Comparison of ENCODE assay signal across 8 cellular contexts in genomic region chr19:12997225-12997966, GRCh38. TPM values are rescaled to one million over a fixed set of nuclear protein-coding genes. Genes with fewer than 3 reads are reported as not detected.
DNase-seq lines count a peak whose midpoint lies in the region; ATAC-seq, FAIRE-seq and TF ChIP-seq lines count a peak whose summit lies in the region.
"Had no signal": no experiment of that assay in that cellular context is flagged by ENCODE, and none has a peak within 500 bp of the region (broad histone marks: within the 10 kb centered on the region; RNA-seq: fewer than 3 reads in every experiment).

No MANE protein-coding gene starts in this region.

- no peaks in the 10 kb centered on the region for H3K27me3 ChIP-seq in keratinocyte (ENCODE audit: control insufficient read depth, extremely low read depth, insufficient read depth, low read length)
- no peaks in the 10 kb centered on the region for H3K27me3 ChIP-seq in subcutaneous abdominal adipose tissue (ENCODE audit: control insufficient read depth in 5 of 5, insufficient read depth in 4 of 5, low read length in 5 of 5)

- no peaks in the 10 kb centered on the region for H3K36me3 Mint-ChIP-seq in activated naive CD8-positive, alpha-beta T cell treated with anti-CD3 and anti-CD28 coated beads for 36 hours

- H3K4me1 ChIP-seq in HEK293 (ENCODE audit: control insufficient read depth, insufficient read depth, low read length) = no peaks in the 10 kb centered on the region
- H3K4me1 ChIP-seq in keratinocyte (ENCODE audit: control insufficient read depth, extremely low read depth, insufficient read depth, low read length) = peaks cover 51% of the 10 kb centered on the region
- peaks cover 17 to 64% (median 50%) of the 10 kb centered on the region in 5 donors for H3K4me1 ChIP-seq in subcutaneous abdominal adipose tissue (ENCODE audit: control insufficient read depth in 5 of 5, insufficient read depth in 5 of 5, low read length in 5 of 5)

- H3K4me2 ChIP-seq in keratinocyte (ENCODE audit: control insufficient read depth, extremely low read depth, insufficient read depth, low read depth, low read length) = peak overlapping the region; percentile 96

- H3K9me3 ChIP-seq in HEK293 (ENCODE audit: control insufficient read depth, insufficient read depth, low read depth, low read length) (no peaks in the 10 kb centered on the region), keratinocyte (ENCODE audit: control insufficient read depth, low read depth, low read length) (no peaks in the 10 kb centered on the region), subcutaneous abdominal adipose tissue (ENCODE audit: control insufficient read depth in 5 of 5, low read length in 5 of 5) (no peaks in the 10 kb centered on the region)

- peaks cover 61% of the 10 kb centered on the region for H3K79me2 ChIP-seq in keratinocyte (ENCODE audit: control insufficient read depth, insufficient read depth, low read length)

- ATAC-seq in HG03135 (IDR thresholded peaks at IDR 0.05; ENCODE audit: unreplicated experiment) = no peak

- TF ChIP-seq CTCF in HEK293 (tag by site-specific recombination; IDR thresholded peaks at IDR 0.05) (no peak), keratinocyte (optimal IDR thresholded peaks at IDR 0.05 in 1 of 3, IDR thresholded peaks at IDR 0.05 in 1 of 3, conservative IDR thresholded peaks at IDR 0.05 in 1 of 3; ENCODE audit: extremely low read depth in 1 of 3, insufficient read depth in 2 of 3, low read length in 3 of 3) (no peak)

- H3K4me3 Mint-ChIP-seq in activated naive CD8-positive, alpha-beta T cell treated with anti-CD3 and anti-CD28 coated beads for 36 hours = peak overlapping the region; percentile 26

- H3K27ac ChIP-seq in HEK293 (ENCODE audit: extremely low read depth, low read depth, low read length) (no peak overlapping the region), keratinocyte (ENCODE audit: control insufficient read depth, insufficient read depth, low read length) (peak overlapping the region; percentile 73), subcutaneous abdominal adipose tissue (ENCODE audit: low read depth, low read length) (peak overlapping the region; percentile 90)

- H3K4me3 ChIP-seq in HEK293 (ENCODE audit: low read depth, low read length) (no peak overlapping the region), keratinocyte (ENCODE audit: control insufficient read depth in 2 of 3, extremely low read depth in 1 of 3, insufficient read depth in 2 of 3, low read depth in 1 of 3, low read length in 3 of 3) (peak overlapping the region; percentile 74 to 80 (median 76)), subcutaneous abdominal adipose tissue (ENCODE audit: low read depth in 1 of 5, low read length in 5 of 5) (peak overlapping the region; percentile 72 to 94 (median 87))

- no peaks in the 10 kb centered on the region for H4K20me1 ChIP-seq in keratinocyte (ENCODE audit: control insufficient read depth, extremely low read depth, insufficient read depth, low read length)

- no peak overlapping the region for H3K27ac Mint-ChIP-seq in activated naive CD8-positive, alpha-beta T cell treated with anti-CD3 and anti-CD28 coated beads for 36 hours

- no peaks in the 10 kb centered on the region for H3K9me1 ChIP-seq in keratinocyte (ENCODE audit: control insufficient read depth, extremely low read depth, insufficient read depth, low read length)

- dilution Hi-C loops in keratinocyte (cut with MboI; ENCODE audit: extremely low pct_ligation_motif_present, low sequenced_read_pairs) = no loop called here

- H3K36me3 ChIP-seq in HEK293 (ENCODE audit: control insufficient read depth in 2 of 2, insufficient read depth in 1 of 2, low read length in 2 of 2) (peaks cover 0 to 6% of the 10 kb centered on the region in 2 experiments; a peak in 1 of 3 replicates), keratinocyte (ENCODE audit: control insufficient read depth in 2 of 2, extremely low read depth in 1 of 2, insufficient read depth in 2 of 2, low read length in 2 of 2) (peaks cover 0 to 9% of the 10 kb centered on the region in 2 experiments), subcutaneous abdominal adipose tissue (ENCODE audit: control insufficient read depth in 5 of 5, insufficient read depth in 5 of 5, low read length in 5 of 5) (peaks cover 0 to 9% (median 5%) of the 10 kb centered on the region in 5 donors)

- no peak overlapping the region for H2AFZ ChIP-seq in keratinocyte (ENCODE audit: control insufficient read depth, low read length)

- peaks cover 7% of the 10 kb centered on the region for H3K4me1 Mint-ChIP-seq in activated naive CD8-positive, alpha-beta T cell treated with anti-CD3 and anti-CD28 coated beads for 36 hours

- FAIRE-seq in keratinocyte (lab: Jason Lieb, UNC) = no peak

- H3K9ac ChIP-seq in keratinocyte (ENCODE audit: control insufficient read depth, extremely low read depth, insufficient read depth, low read length) (peak overlapping the region; percentile 89), subcutaneous abdominal adipose tissue (ENCODE audit: low read length in 5 of 5) (peak overlapping the region; percentile 8 to 88 (median 56))

- CTCF ChIA-PET in HEK293 (lab: Yijun Ruan, JAX) = interaction anchor here (2.5 kb wide), 1 partner anchor 64 kb away, joined by 11 read pairs; no protein-coding TSS in a partner anchor

- POLR2A ChIA-PET in HEK293 (lab: Yijun Ruan, JAX) = no interaction called here

- H3K9me3 Mint-ChIP-seq in activated naive CD8-positive, alpha-beta T cell treated with anti-CD3 and anti-CD28 coated beads for 36 hours = no peaks in the 10 kb centered on the region

- H3K27me3 Mint-ChIP-seq in activated naive CD8-positive, alpha-beta T cell treated with anti-CD3 and anti-CD28 coated beads for 36 hours = no peaks in the 10 kb centered on the region

- DNase-seq in activated naive CD8-positive, alpha-beta T cell treated with anti-CD3 and anti-CD28 coated beads for 36 hours = no peak
- DNase-seq in keratinocyte (ENCODE audit: low read depth, low spot score) = no peak
- DNase-seq in DMS114 treated with DMSO at 0.1 percent for 48 hours (lab: John Stamatoyannopoulos, UW; ENCODE audit: unreplicated experiment) = no peak
- no peak for DNase-seq in NCI-H1417 (lab: John Stamatoyannopoulos, UW)
- DNase-seq: NCI-H1694 had no signal

TF ChIP-seq in HEK293, 187 proteins besides CTCF, POLR2A, EP300 and RAD21 (continues in another document):
- TF ChIP-seq ZNF701 (tag by site-specific recombination; IDR thresholded peaks at IDR 0.05) = no peak

RNA-seq across cellular contexts. Expression of gene NFIX, which starts 2.1 kb away (rescaled TPM):
- 1 to 10 TPM; 6.3 to 8.7 TPM for total RNA-seq in activated naive CD8-positive, alpha-beta T cell treated with anti-CD3 and anti-CD28 coated beads for 36 hours
- polyA plus RNA-seq in keratinocyte = 3.1 to 21.4 TPM (median 5.2 TPM) in 3 replicates
- polyA plus RNA-seq in keratinocyte (2011; ENCODE audit: low read depth) = 13.1 TPM
- 8.8 and 19.1 TPM in 2 replicates for polyA plus RNA-seq in keratinocyte (2011; cell fraction: cytosol; rRNA removed)
- polyA plus RNA-seq in keratinocyte (2011; cell fraction: nucleus; rRNA removed) = 16.8 and 22.7 TPM in 2 replicates
- polyA plus RNA-seq in keratinocyte (2012; ENCODE audit: low replicate concordance) = 11.9 and 50.9 TPM in 2 replicates
- 8.7 to 101 TPM (median 9.2 TPM) in 3 replicates for polyA minus RNA-seq in keratinocyte
- polyA minus RNA-seq in keratinocyte (2011; cell fraction: cytosol; rRNA and poly(A)+ RNA removed) = 22.1 TPM
- polyA minus RNA-seq in keratinocyte (2011; cell fraction: nucleus; rRNA and poly(A)+ RNA removed) = 9.8 and 16.2 TPM in 2 replicates

RNA-seq across cellular contexts. Expression of gene DAND5, which starts 28.0 kb away (rescaled TPM):
- not detected for total RNA-seq in activated naive CD8-positive, alpha-beta T cell treated with anti-CD3 and anti-CD28 coated beads for 36 hours
- polyA plus RNA-seq in keratinocyte = 0.09 TPM in 1 of 3 replicates, not detected in the others
- not detected for polyA plus RNA-seq in keratinocyte (2011; ENCODE audit: low read depth)
- not detected in 2 replicates for polyA plus RNA-seq in keratinocyte (2011; cell fraction: cytosol; rRNA removed)
- polyA plus RNA-seq in keratinocyte (2011; cell fraction: nucleus; rRNA removed) = 0.06 and 0.08 TPM in 2 replicates
- 0.06 TPM in 1 of 2 replicates, not detected in the other for polyA plus RNA-seq in keratinocyte (2012; ENCODE audit: low replicate concordance)
- polyA minus RNA-seq in keratinocyte = not detected in 3 replicates
- polyA minus RNA-seq in keratinocyte (2011; cell fraction: cytosol; rRNA and poly(A)+ RNA removed) = not detected
- not detected in 2 replicates for polyA minus RNA-seq in keratinocyte (2011; cell fraction: nucleus; rRNA and poly(A)+ RNA removed)

RNA-seq across cellular contexts. Expression of gene GADD45GIP1, which starts 40.4 kb away (rescaled TPM):
- total RNA-seq in activated naive CD8-positive, alpha-beta T cell treated with anti-CD3 and anti-CD28 coated beads for 36 hours = 10 to 100 TPM; 37.1 to 37.8 TPM
- 27.8 to 38.4 TPM (median 35.5 TPM) in 3 replicates for polyA plus RNA-seq in keratinocyte
- polyA plus RNA-seq in keratinocyte (2011; ENCODE audit: low read depth) = 22.7 TPM
- 10.8 and 29.0 TPM in 2 replicates for polyA plus RNA-seq in keratinocyte (2011; cell fraction: cytosol; rRNA removed)
- 9.8 and 10.6 TPM in 2 replicates for polyA plus RNA-seq in keratinocyte (2011; cell fraction: nucleus; rRNA removed)
- polyA plus RNA-seq in keratinocyte (2012; ENCODE audit: low replicate concordance) = 18.1 and 56.9 TPM in 2 replicates
- polyA minus RNA-seq in keratinocyte = 4.4 to 9.0 TPM (median 4.6 TPM) in 3 replicates
- polyA minus RNA-seq in keratinocyte (2011; cell fraction: cytosol; rRNA and poly(A)+ RNA removed) = 43.2 TPM
- polyA minus RNA-seq in keratinocyte (2011; cell fraction: nucleus; rRNA and poly(A)+ RNA removed) = 2.9 and 3.7 TPM in 2 replicates

RNA-seq across cellular contexts. Expression of gene RAD23A, which starts 51.7 kb away (rescaled TPM):
- total RNA-seq in activated naive CD8-positive, alpha-beta T cell treated with anti-CD3 and anti-CD28 coated beads for 36 hours = 100 to 1,000 TPM; 176 to 181 TPM
- 20.3 to 63.3 TPM (median 23.7 TPM) in 3 replicates for polyA plus RNA-seq in keratinocyte
- 51.3 TPM for polyA plus RNA-seq in keratinocyte (2011; ENCODE audit: low read depth)
- 31.9 and 74.2 TPM in 2 replicates for polyA plus RNA-seq in keratinocyte (2011; cell fraction: cytosol; rRNA removed)
- polyA plus RNA-seq in keratinocyte (2011; cell fraction: nucleus; rRNA removed) = 31.8 and 38.2 TPM in 2 replicates
- polyA plus RNA-seq in keratinocyte (2012; ENCODE audit: low replicate concordance) = 106 and 107 TPM in 2 replicates
- 24.7 to 169 TPM (median 25.4 TPM) in 3 replicates for polyA minus RNA-seq in keratinocyte
- 84.4 TPM for polyA minus RNA-seq in keratinocyte (2011; cell fraction: cytosol; rRNA and poly(A)+ RNA removed)
- polyA minus RNA-seq in keratinocyte (2011; cell fraction: nucleus; rRNA and poly(A)+ RNA removed) = 13.9 and 16.0 TPM in 2 replicates

RNA-seq across cellular contexts. Expression of gene CALR, which starts 59.0 kb away (rescaled TPM):
- total RNA-seq in activated naive CD8-positive, alpha-beta T cell treated with anti-CD3 and anti-CD28 coated beads for 36 hours = 100 to 1,000 TPM; 673 to 688 TPM
- polyA plus RNA-seq in keratinocyte = 785 to 1,497 TPM (median 899 TPM) in 3 replicates
- polyA plus RNA-seq in keratinocyte (2011; ENCODE audit: low read depth) = 690 TPM
- 541 and 590 TPM in 2 replicates for polyA plus RNA-seq in keratinocyte (2011; cell fraction: cytosol; rRNA removed)
- polyA plus RNA-seq in keratinocyte (2011; cell fraction: nucleus; rRNA removed) = 847 and 916 TPM in 2 replicates
- polyA plus RNA-seq in keratinocyte (2012; ENCODE audit: low replicate concordance) = 591 and 1,352 TPM in 2 replicates
- polyA minus RNA-seq in keratinocyte = 878 to 1,487 TPM (median 945 TPM) in 3 replicates
- polyA minus RNA-seq in keratinocyte (2011; cell fraction: cytosol; rRNA and poly(A)+ RNA removed) = 831 TPM
- 464 and 627 TPM in 2 replicates for polyA minus RNA-seq in keratinocyte (2011; cell fraction: nucleus; rRNA and poly(A)+ RNA removed)
